Comparison of ENCODE assay signal across 20 cellular contexts in the genomic region with DNA sequence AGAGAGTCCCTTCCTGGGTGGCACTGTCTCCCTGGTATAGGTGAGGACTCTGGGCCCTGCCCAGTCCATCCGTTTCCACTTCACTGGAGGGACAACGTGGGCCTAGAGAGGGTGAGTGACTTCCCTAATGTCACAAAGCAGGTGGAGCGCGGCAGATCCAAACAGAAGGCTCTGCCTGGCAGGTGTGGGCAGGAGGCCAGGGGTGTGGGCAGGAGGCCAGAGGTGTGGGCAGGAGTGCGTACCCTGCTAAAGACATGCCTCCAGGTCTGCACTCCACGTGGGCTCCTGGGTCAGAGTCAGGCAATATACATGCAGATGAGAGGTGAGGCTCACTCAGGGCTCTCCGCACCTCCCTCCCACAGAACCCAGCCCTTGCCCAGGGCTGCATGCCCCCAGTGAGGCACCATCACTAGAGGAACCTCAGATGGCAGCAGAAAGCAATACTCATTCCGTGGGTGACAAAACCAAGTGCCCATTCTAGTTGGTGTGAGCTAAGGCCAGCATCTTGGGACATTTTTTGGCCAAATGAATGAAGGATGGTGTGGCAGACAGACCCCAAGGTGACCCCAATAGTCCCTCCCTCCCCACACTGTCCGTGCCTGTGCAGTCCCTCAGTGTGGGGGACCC.
DNase-seq lines count a peak whose midpoint lies in the region; ATAC-seq and TF ChIP-seq lines count a peak whose summit lies in the region.
"Had no signal": no experiment of that assay in that cellular context is flagged by ENCODE, and none has a peak within 500 bp of the region (broad histone marks: within the 10 kb centered on the region; RNA-seq: fewer than 3 reads in every experiment).

No MANE protein-coding gene starts in this region.

- no peak overlapping the region for H2AFZ ChIP-seq in mesenchymal stem cell (ENCODE audit: low read depth, low read length)

- no peak overlapping the region for H2BK5ac ChIP-seq in mesenchymal stem cell (ENCODE audit: low read depth, low read length, poor library complexity, severe bottlenecking)

- DNase-seq in NCI-H187 (lab: John Stamatoyannopoulos, UW) (peak; percentile 39 to 42), NCI-H187 treated with DMSO at 0.1 percent for 48 hours (lab: John Stamatoyannopoulos, UW) (no peak), NCI-H2081 (lab: John Stamatoyannopoulos, UW) (peak; percentile 60 to 86), body of pancreas (peak in 3 of 4 donors; percentile 14 to 32 (median 20)), osteocyte (ENCODE audit: extremely low spot score, unreplicated experiment) (peak; percentile 71), mesenchymal stem cell (no peak), midbrain (lab: John Stamatoyannopoulos, UW) (no peak)
- DNase-seq: activated CD8-positive, alpha-beta memory T cell treated with anti-CD3 and anti-CD28 coated beads, Interleukin-2, amount 50 U/mL, for 4 hours; aorta; CD4-positive, CD25-positive, alpha-beta regulatory T cell; colonic mucosa; naive thymus-derived CD4-positive, alpha-beta T cell; NCI-H1930; Right ventricle myocardium superior had no signal

- H3K4ac ChIP-seq in mesenchymal stem cell (ENCODE audit: low read depth in 1 of 2, low read length in 2 of 2) = no peak overlapping the region

- H3K27me3 Mint-ChIP-seq in osteocyte (ENCODE audit: unreplicated experiment) = peaks cover 2% of the 10 kb centered on the region

- no peaks in the 10 kb centered on the region for H3K79me1 ChIP-seq in mesenchymal stem cell (replicated peaks; ENCODE audit: low read length, poor library complexity, severe bottlenecking)

- no peaks in the 10 kb centered on the region for H3K27me3 ChIP-seq in body of pancreas
- H3K27me3 ChIP-seq in mesenchymal stem cell (ENCODE audit: control insufficient read depth in 1 of 2, insufficient read depth in 1 of 2, low read length in 2 of 2) = peaks cover 0 to 23% of the 10 kb centered on the region in 2 experiments
- H3K27me3 ChIP-seq: colonic mucosa, gastroesophageal sphincter had no signal

- no peak overlapping the region for H3K9ac ChIP-seq in mesenchymal stem cell (ENCODE audit: low read length)

- TF ChIP-seq POLR2A in body of pancreas (IDR thresholded peaks at IDR 0.05) = no peak

- no peak for ATAC-seq in body of pancreas
- ATAC-seq in activated CD4-positive, CD25-positive, alpha-beta regulatory T cell treated with anti-CD3 and anti-CD28 coated beads, Interleukin-2, amount 50 U/mL, for 24 hours = no peak
- ATAC-seq: gastroesophageal sphincter; GM12878; naive thymus-derived CD4-positive, alpha-beta T cell had no signal

- H3K9me3 Mint-ChIP-seq in osteocyte (ENCODE audit: unreplicated experiment) = peaks cover 5% of the 10 kb centered on the region
- H3K9me3 Mint-ChIP-seq: stimulated activated naive CD8-positive, alpha-beta T cell treated with anti-CD3 and anti-CD28 coated beads, Interleukin-15, Interleukin-2, amounts not matched to agents 100 ng/mL and 50 ng/mL, for 24 hours had no signal

- no peak overlapping the region for H4K8ac ChIP-seq in mesenchymal stem cell (ENCODE audit: low read length)

- H2BK120ac ChIP-seq in mesenchymal stem cell (ENCODE audit: low read depth, low read length) = no peak overlapping the region

- no peak overlapping the region for H3K23ac ChIP-seq in mesenchymal stem cell (ENCODE audit: low read length in 2 of 2)

- H3K36me3 ChIP-seq in body of pancreas (replicated peaks in 1 of 2; ENCODE audit: insufficient read depth in 1 of 2, low read depth in 2 of 2) = no peaks in the 10 kb centered on the region
- H3K36me3 ChIP-seq in mesenchymal stem cell (ENCODE audit: control insufficient read depth in 1 of 2, insufficient read depth in 2 of 2, low read depth in 1 of 2, low read length in 2 of 2) = no peaks in the 10 kb centered on the region
- H3K36me3 ChIP-seq: colonic mucosa, gastroesophageal sphincter had no signal

- no peak overlapping the region for H3K4me3 ChIP-seq in body of pancreas
- H3K4me3 ChIP-seq in mesenchymal stem cell (ENCODE audit: insufficient read depth in 1 of 2, low read depth in 1 of 2, low read length in 2 of 2) = no peak overlapping the region
- H3K4me3 ChIP-seq: colonic mucosa, gastroesophageal sphincter, GM12878 had no signal

- no peak overlapping the region for H3K27ac Mint-ChIP-seq in osteocyte (ENCODE audit: unreplicated experiment)
- H3K27ac Mint-ChIP-seq: CD4-positive, CD25-positive, alpha-beta regulatory T cell; naive thymus-derived CD4-positive, alpha-beta T cell; stimulated activated naive CD8-positive, alpha-beta T cell treated with anti-CD3 and anti-CD28 coated beads, Interleukin-15, Interleukin-2, amounts not matched to agents 100 ng/mL and 50 ng/mL, for 24 hours; T-helper 2 cell treated with Interferon-gamma antibody and Interleukin-4, amounts not matched to agents 5 μg/mL and 100 μg/mL, for 36 hours had no signal

- intact Hi-C loops in body of pancreas (cut with DNase I) = no loop called here

- no peak overlapping the region for H2BK12ac ChIP-seq in mesenchymal stem cell (ENCODE audit: low read length in 2 of 2)

- H3K9me3 ChIP-seq in body of pancreas (no peaks in the 10 kb centered on the region), mesenchymal stem cell (ENCODE audit: control insufficient read depth, low read length) (peaks cover 10% of the 10 kb centered on the region)
- H3K9me3 ChIP-seq: colonic mucosa had no signal

- H4K91ac ChIP-seq in mesenchymal stem cell (ENCODE audit: low read length) = no peak overlapping the region

- H3K4me3 Mint-ChIP-seq in osteocyte (ENCODE audit: unreplicated experiment) = no peak overlapping the region
- H3K4me3 Mint-ChIP-seq: CD4-positive, CD25-positive, alpha-beta regulatory T cell; naive thymus-derived CD4-positive, alpha-beta T cell; stimulated activated naive CD8-positive, alpha-beta T cell treated with anti-CD3 and anti-CD28 coated beads, Interleukin-15, Interleukin-2, amounts not matched to agents 100 ng/mL and 50 ng/mL, for 24 hours; T-helper 2 cell treated with Interferon-gamma antibody and Interleukin-4, amounts not matched to agents 5 μg/mL and 100 μg/mL, for 36 hours had no signal

- no peak overlapping the region for H3K18ac ChIP-seq in mesenchymal stem cell (ENCODE audit: low read depth in 1 of 2, low read length in 2 of 2)

- H3K36me3 Mint-ChIP-seq in osteocyte (ENCODE audit: unreplicated experiment) = no peaks in the 10 kb centered on the region
- H3K36me3 Mint-ChIP-seq: CD4-positive, CD25-positive, alpha-beta regulatory T cell had no signal

- H3K4me1 ChIP-seq in body of pancreas = peaks cover 5% of the 10 kb centered on the region
- H3K4me1 ChIP-seq in mesenchymal stem cell (ENCODE audit: control insufficient read depth, insufficient read depth, low read depth, low read length) = no peaks in the 10 kb centered on the region
- H3K4me1 ChIP-seq: colonic mucosa, gastroesophageal sphincter had no signal

- no peak overlapping the region for H2BK15ac ChIP-seq in mesenchymal stem cell (ENCODE audit: low read depth, poor library complexity, severe bottlenecking)

- TF ChIP-seq CTCF in body of pancreas (IDR thresholded peaks at IDR 0.05) (no peak), osteocyte (IDR thresholded peaks at IDR 0.05) (no peak)

- WGBS in body of pancreas, 2 donors = 38 to 75% methylated on average over 6 to 9 of the region's 9 CpGs
- 83% methylated on average over 9 of the region's 9 CpGs for WGBS in mesenchymal stem cell

- no peak overlapping the region for H3K14ac ChIP-seq in mesenchymal stem cell (ENCODE audit: low read length in 2 of 2)

- no peak overlapping the region for H3K4me2 ChIP-seq in mesenchymal stem cell (ENCODE audit: low read length, poor library complexity, severe bottlenecking)

- no peak overlapping the region for H3K27ac ChIP-seq in body of pancreas
- H3K27ac ChIP-seq in mesenchymal stem cell (ENCODE audit: low read length, poor library complexity, severe bottlenecking) = no peak overlapping the region
- H3K27ac ChIP-seq: colonic mucosa, epithelial cell of prostate, gastroesophageal sphincter had no signal

- H3K4me1 Mint-ChIP-seq in osteocyte (ENCODE audit: unreplicated experiment) = no peaks in the 10 kb centered on the region
- H3K4me1 Mint-ChIP-seq: CD4-positive, CD25-positive, alpha-beta regulatory T cell; naive thymus-derived CD4-positive, alpha-beta T cell had no signal

- H2AK5ac ChIP-seq in mesenchymal stem cell (ENCODE audit: low read length, severe bottlenecking) = no peak overlapping the region

Comparison
In these comparisons a context has a peak if more than half of its experiments do, and no peak if none do; other contexts are left out.
1. DNase-seq: peak in NCI-H187 (2 of 2), NCI-H2081 (2 of 2), body of pancreas (3 of 4) and osteocyte (single experiment); none in NCI-H187 treated with DMSO at 0.1 percent for 48 hours (single experiment), mesenchymal stem cell (single experiment) and midbrain (single experiment).